In genomic region chr1:1406821-1407100, GRCh38 we compare ENCODE assay signal across 8 cellular contexts. TPM values are rescaled to one million over a fixed set of nuclear protein-coding genes. Genes with fewer than 3 reads are reported as not detected.
DNase-seq lines count a peak whose midpoint lies in the region; ATAC-seq, FAIRE-seq and TF ChIP-seq lines count a peak whose summit lies in the region.

No MANE protein-coding gene starts in this region.

- peak overlapping the region; percentile 54 for H3K27ac ChIP-seq in endothelial cell of umbilical vein (ENCODE audit: insufficient read depth, low read depth, low read length)

- no peak for DNase-seq in NB4 (ENCODE audit: low read depth)
- DNase-seq in endothelial cell of umbilical vein (ENCODE audit: low read depth, low spot score) = no peak
- no peak for DNase-seq in osteocyte (ENCODE audit: extremely low spot score, unreplicated experiment)
- DNase-seq in NCI-H2196 (lab: John Stamatoyannopoulos, UW; ENCODE audit: unreplicated experiment) = no peak
- DNase-seq in foreskin melanocyte = no peak
- DNase-seq in AG08395 (ENCODE audit: low spot score) = no peak

- dilution Hi-C loops in endothelial cell of umbilical vein (cut with MboI; ENCODE audit: extremely low pct_ligation_motif_present, low sequenced_read_pairs) = no loop called here

- H3K4me2 ChIP-seq in endothelial cell of umbilical vein (ENCODE audit: insufficient read depth, low read length) = peak overlapping the region; percentile 77

- CTCF ChIA-PET in endothelial cell of umbilical vein (lab: Charles Lee) = interaction anchor here (1.2 to 2.0 kb wide), 2 partner anchors 27 to 34 kb away, joined by 3 to 26 read pairs; no protein-coding TSS in a partner anchor

- H3K79me2 ChIP-seq in endothelial cell of umbilical vein (ENCODE audit: control insufficient read depth, insufficient read depth, low read length) = peaks cover 44% of the 10 kb centered on the region

- H3K9me3 ChIP-seq in endothelial cell of umbilical vein (replicated peaks; ENCODE audit: control insufficient read depth, insufficient read depth, low read length) = no peaks in the 10 kb centered on the region

- H3K36me3 Mint-ChIP-seq in osteocyte (ENCODE audit: unreplicated experiment) = peaks cover 20% of the 10 kb centered on the region

- intact Hi-C loops in endothelial cell of umbilical vein (cut with micrococcal nuclease) = loop anchor here (1.0 to 2.0 kb wide), 6 partner anchors 7 to 98 kb away; partner anchors contain the start of genes AURKAIP1 and CCNL2

- H3K9me3 Mint-ChIP-seq in osteocyte (ENCODE audit: unreplicated experiment) = no peaks in the 10 kb centered on the region

- H3K4me1 ChIP-seq in endothelial cell of umbilical vein (ENCODE audit: control insufficient read depth, extremely low read depth, insufficient read depth, low read length) = peaks cover 11% of the 10 kb centered on the region

- H3K9ac ChIP-seq in endothelial cell of umbilical vein (replicated peaks; ENCODE audit: extremely low read depth, insufficient read depth, low read length) = peak overlapping the region; percentile 86

- no peaks in the 10 kb centered on the region for H4K20me1 ChIP-seq in endothelial cell of umbilical vein (replicated peaks; ENCODE audit: control insufficient read depth, extremely low read depth, insufficient read depth, low read length)

- TSS peak; percentile 45 for BruUV-seq in endothelial cell of umbilical vein (replicated peaks; lab: Mats Ljungman, UMichigan)

- no peak for TF ChIP-seq CTCF in NB4 (IDR thresholded peaks at IDR 0.05; ENCODE audit: low read depth, low read length)
- TF ChIP-seq CTCF in endothelial cell of umbilical vein (IDR thresholded peaks at IDR 0.05; ENCODE audit: extremely low read depth in 1 of 2, insufficient read depth in 1 of 2, low read depth in 1 of 2, low read length in 2 of 2) = no peak
- no peak for TF ChIP-seq CTCF in osteocyte (IDR thresholded peaks at IDR 0.05)

- peaks cover 28% of the 10 kb centered on the region for H3K4me1 Mint-ChIP-seq in osteocyte (ENCODE audit: unreplicated experiment)

- H3K27me3 Mint-ChIP-seq in osteocyte (ENCODE audit: unreplicated experiment) = no peaks in the 10 kb centered on the region

- TF ChIP-seq POLR2A in NB4 (IDR thresholded peaks at IDR 0.05; ENCODE audit: extremely low read depth, insufficient read length) (no peak), endothelial cell of umbilical vein (IDR thresholded peaks at IDR 0.05; ENCODE audit: low read depth, low read length) (no peak)

- H2AFZ ChIP-seq in endothelial cell of umbilical vein (ENCODE audit: low read depth, low read length) = peak overlapping the region; percentile 67

- ATAC-seq in GM18907 (IDR thresholded peaks at IDR 0.05; ENCODE audit: unreplicated experiment) = peak; percentile 5
- no peak for ATAC-seq in GM19328 (IDR thresholded peaks at IDR 0.05; ENCODE audit: unreplicated experiment)

- H3K4me3 ChIP-seq in NB4 (ENCODE audit: low read depth, low read length) (peak overlapping the region; percentile 91), endothelial cell of umbilical vein (replicated peaks in 1 of 3; ENCODE audit: insufficient read depth in 1 of 3, low read depth in 1 of 3, low read length in 3 of 3) (peak overlapping the region; percentile 73 to 87 (median 86))

- H3K4me3 Mint-ChIP-seq in osteocyte (ENCODE audit: unreplicated experiment) = peak overlapping the region; percentile 86

- peak overlapping the region; percentile 54 for H3K27ac Mint-ChIP-seq in osteocyte (ENCODE audit: unreplicated experiment)

- no peaks in the 10 kb centered on the region for H3K9me1 ChIP-seq in endothelial cell of umbilical vein (replicated peaks; ENCODE audit: control insufficient read depth, extremely low read depth, insufficient read depth, low read length)

- peaks cover 9 to 14% of the 10 kb centered on the region in 2 experiments for H3K36me3 ChIP-seq in endothelial cell of umbilical vein (ENCODE audit: control insufficient read depth in 2 of 2, extremely low read depth in 1 of 2, insufficient read depth in 2 of 2, low read length in 2 of 2)

- POLR2A ChIA-PET in endothelial cell of umbilical vein (lab: Charles Lee) = interaction anchor here (1.2 to 1.4 kb wide), 2 partner anchors 8 to 32 kb away, joined by 4 read pairs; partner anchors contain the start of genes AURKAIP1 and CCNL2

- no peaks in the 10 kb centered on the region for H3K27me3 ChIP-seq in endothelial cell of umbilical vein (ENCODE audit: control insufficient read depth in 2 of 2, insufficient read depth in 2 of 2, low read length in 2 of 2)

- FAIRE-seq in endothelial cell of umbilical vein (lab: Jason Lieb, UNC) = no peak

TF ChIP-seq in endothelial cell of umbilical vein, 7 proteins besides CTCF, POLR2A, EP300 and RAD21:
- TF ChIP-seq MAX (IDR thresholded peaks at IDR 0.05; ENCODE audit: insufficient read depth, insufficient read length) = no peak
- no peak for TF ChIP-seq POLR2AphosphoS5 (IDR thresholded peaks at IDR 0.05; ENCODE audit: insufficient read depth, low read depth, low read length)
- TF ChIP-seq MYC (IDR thresholded peaks at IDR 0.05; ENCODE audit: low read depth, low read length) = no peak
- no peak for TF ChIP-seq EZH2 (IDR thresholded peaks at IDR 0.05; ENCODE audit: borderline replicate concordance, low read depth, low read length, severe bottlenecking)

RNA-seq across cellular contexts. Expression of gene MRPL20, which starts 0.3 kb away (rescaled TPM):
- total RNA-seq in endothelial cell of umbilical vein (125 and 134 TPM in 2 replicates), osteocyte (82.1 and 86.9 TPM in 2 replicates)
- polyA plus RNA-seq in endothelial cell of umbilical vein = 118 and 152 TPM in 2 replicates
- 165 TPM in 2 replicates for polyA plus RNA-seq in endothelial cell of umbilical vein (2011; cell fraction: cytosol; rRNA removed)
- polyA plus RNA-seq in endothelial cell of umbilical vein (2011; cell fraction: nucleus; rRNA removed) = 87.6 and 96.1 TPM in 2 replicates
- 128 and 191 TPM in 2 replicates for polyA plus RNA-seq in endothelial cell of umbilical vein (2012)
- 62.0 and 73.2 TPM in 2 replicates for polyA minus RNA-seq in endothelial cell of umbilical vein
- polyA minus RNA-seq in endothelial cell of umbilical vein (2011; cell fraction: cytosol; rRNA and poly(A)+ RNA removed) = 103 TPM
- polyA minus RNA-seq in endothelial cell of umbilical vein (2011; cell fraction: nucleus; rRNA and poly(A)+ RNA removed) = 29.8 and 40.9 TPM in 2 replicates

RNA-seq across cellular contexts. Expression of gene CCNL2, which starts 7.6 kb away (rescaled TPM):
- total RNA-seq in endothelial cell of umbilical vein = 182 and 188 TPM in 2 replicates
- polyA plus RNA-seq in endothelial cell of umbilical vein = 174 and 209 TPM in 2 replicates
- polyA plus RNA-seq in endothelial cell of umbilical vein (2011; cell fraction: cytosol; rRNA removed) = 37.8 and 72.0 TPM in 2 replicates
- 2,097 and 2,168 TPM in 2 replicates for polyA plus RNA-seq in endothelial cell of umbilical vein (2011; cell fraction: nucleus; rRNA removed)
- 115 and 129 TPM in 2 replicates for polyA plus RNA-seq in endothelial cell of umbilical vein (2012)
- polyA minus RNA-seq in endothelial cell of umbilical vein = 138 and 145 TPM in 2 replicates
- polyA minus RNA-seq in endothelial cell of umbilical vein (2011; cell fraction: cytosol; rRNA and poly(A)+ RNA removed) = 20.9 TPM
- 264 and 276 TPM in 2 replicates for polyA minus RNA-seq in endothelial cell of umbilical vein (2011; cell fraction: nucleus; rRNA and poly(A)+ RNA removed)
- total RNA-seq in osteocyte = 262 and 272 TPM in 2 replicates

RNA-seq across cellular contexts. Expression of gene ANKRD65, which starts 14.3 kb away (rescaled TPM):
- 0.32 and 0.38 TPM in 2 replicates for total RNA-seq in endothelial cell of umbilical vein
- polyA plus RNA-seq in endothelial cell of umbilical vein = 0.15 and 0.18 TPM in 2 replicates
- 0.17 TPM in 2 replicates for polyA plus RNA-seq in endothelial cell of umbilical vein (2011; cell fraction: cytosol; rRNA removed)
- polyA plus RNA-seq in endothelial cell of umbilical vein (2011; cell fraction: nucleus; rRNA removed) = 0.14 and 0.22 TPM in 2 replicates
- polyA plus RNA-seq in endothelial cell of umbilical vein (2012) = 0.20 TPM in 1 of 2 replicates, not detected in the other
- polyA minus RNA-seq in endothelial cell of umbilical vein = not detected in 2 replicates
- not detected for polyA minus RNA-seq in endothelial cell of umbilical vein (2011; cell fraction: cytosol; rRNA and poly(A)+ RNA removed)
- not detected in 2 replicates for polyA minus RNA-seq in endothelial cell of umbilical vein (2011; cell fraction: nucleus; rRNA and poly(A)+ RNA removed)
- 0.21 and 0.24 TPM in 2 replicates for total RNA-seq in osteocyte

RNA-seq across cellular contexts. Expression of gene VWA1, which starts 28.7 kb away (rescaled TPM):
- 3.3 and 6.1 TPM in 2 replicates for total RNA-seq in endothelial cell of umbilical vein
- 2.0 and 3.7 TPM in 2 replicates for polyA plus RNA-seq in endothelial cell of umbilical vein
- polyA plus RNA-seq in endothelial cell of umbilical vein (2011; cell fraction: cytosol; rRNA removed) = 0.87 and 1.8 TPM in 2 replicates
- polyA plus RNA-seq in endothelial cell of umbilical vein (2011; cell fraction: nucleus; rRNA removed) = 0.76 and 1.5 TPM in 2 replicates
- polyA plus RNA-seq in endothelial cell of umbilical vein (2012) = 0.87 and 1.9 TPM in 2 replicates
- 0.62 and 2.5 TPM in 2 replicates for polyA minus RNA-seq in endothelial cell of umbilical vein
- not detected for polyA minus RNA-seq in endothelial cell of umbilical vein (2011; cell fraction: cytosol; rRNA and poly(A)+ RNA removed)
- 0.10 and 0.58 TPM in 2 replicates for polyA minus RNA-seq in endothelial cell of umbilical vein (2011; cell fraction: nucleus; rRNA and poly(A)+ RNA removed)
- total RNA-seq in osteocyte = 15.6 and 17.5 TPM in 2 replicates

RNA-seq across cellular contexts. Expression of gene AURKAIP1, which starts 31.8 kb away (rescaled TPM):
- 149 and 151 TPM in 2 replicates for total RNA-seq in endothelial cell of umbilical vein
- polyA plus RNA-seq in endothelial cell of umbilical vein = 73.3 and 96.2 TPM in 2 replicates
- 66.9 and 116 TPM in 2 replicates for polyA plus RNA-seq in endothelial cell of umbilical vein (2011; cell fraction: cytosol; rRNA removed)
- 57.0 and 59.4 TPM in 2 replicates for polyA plus RNA-seq in endothelial cell of umbilical vein (2011; cell fraction: nucleus; rRNA removed)
- 87.7 and 94.1 TPM in 2 replicates for polyA plus RNA-seq in endothelial cell of umbilical vein (2012)
- polyA minus RNA-seq in endothelial cell of umbilical vein = 14.6 and 17.3 TPM in 2 replicates
- 59.0 TPM for polyA minus RNA-seq in endothelial cell of umbilical vein (2011; cell fraction: cytosol; rRNA and poly(A)+ RNA removed)
- polyA minus RNA-seq in endothelial cell of umbilical vein (2011; cell fraction: nucleus; rRNA and poly(A)+ RNA removed) = 5.8 and 14.2 TPM in 2 replicates
- total RNA-seq in osteocyte = 116 and 120 TPM in 2 replicates
